Comparison of ENCODE assay signal across 19 cellular contexts in the genomic region with DNA sequence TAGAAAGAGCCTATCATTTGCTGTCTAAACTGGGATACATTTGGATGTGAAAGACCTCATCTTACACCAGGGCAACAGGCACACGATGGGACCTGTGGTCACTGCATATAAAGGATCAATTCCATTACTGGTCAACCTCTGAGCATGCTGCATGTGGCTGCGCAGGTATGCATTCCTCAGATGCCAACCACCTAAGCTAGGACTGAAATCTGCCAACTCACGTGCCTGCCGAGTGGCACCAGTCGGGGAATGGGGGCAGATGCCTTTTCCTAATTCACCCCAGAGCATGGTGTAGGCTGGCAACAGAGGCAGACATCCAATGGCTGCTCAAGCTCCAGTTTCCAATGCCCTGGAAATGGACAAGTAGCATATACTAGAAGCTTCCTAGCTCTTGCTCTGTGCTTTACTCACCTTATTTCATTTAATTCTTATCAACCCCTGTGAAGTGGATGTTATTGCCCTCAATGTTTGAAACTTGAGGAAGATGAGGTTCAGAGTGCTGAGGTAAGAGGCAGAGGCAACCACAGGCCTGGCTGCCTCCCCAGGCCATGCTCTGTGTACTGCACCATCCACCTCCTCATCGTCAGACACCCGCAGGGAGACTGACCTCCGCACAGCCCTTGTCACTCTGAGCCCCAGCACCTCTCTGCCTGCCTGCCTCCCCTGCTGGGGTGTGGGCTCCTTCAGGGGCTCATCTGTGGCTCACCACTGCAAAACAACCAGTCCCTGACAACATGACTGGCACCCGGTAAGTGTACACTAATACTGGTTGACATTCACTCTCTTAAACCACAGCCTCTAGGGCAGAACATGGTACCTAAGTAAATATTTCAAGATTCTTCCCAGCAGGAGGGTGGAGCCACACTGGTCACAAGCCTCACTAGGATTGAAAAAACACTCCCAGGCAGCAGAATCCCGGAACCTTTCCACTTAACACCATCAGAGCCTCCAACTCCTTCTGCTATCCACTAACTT.
DNase-seq lines count a peak whose midpoint lies in the region; TF ChIP-seq lines count a peak whose summit lies in the region.
"Had no signal": no experiment of that assay in that cellular context is flagged by ENCODE, and none has a peak within 500 bp of the region (broad histone marks: within the 10 kb centered on the region; RNA-seq: fewer than 3 reads in every experiment).

No MANE protein-coding gene starts in this region.

- H3K36me3 Mint-ChIP-seq in progenitor cell of endocrine pancreas (ENCODE audit: insufficient read depth): peaks cover 15% of the 10 kb centered on the region

- no peaks in the 10 kb centered on the region for H3K27me3 Mint-ChIP-seq in progenitor cell of endocrine pancreas
- H3K27me3 Mint-ChIP-seq: activated B cell treated with CpG ODN at 0.5 μM for 24 hours; activated naive CD8-positive, alpha-beta T cell treated with anti-CD3 and anti-CD28 coated beads for 36 hours; stimulated activated naive CD8-positive, alpha-beta T cell treated with anti-CD3 and anti-CD28 coated beads, Interleukin-15, amount 100 ng/mL, for 72 hours had no signal

- DNase-seq in DMS153 (lab: John Stamatoyannopoulos, UW) (peak; percentile 60), DMS153 treated with DMSO at 0.1 percent for 48 hours (lab: John Stamatoyannopoulos, UW; ENCODE audit: unreplicated experiment) (no peak), NCI-H187 treated with DMSO at 0.1 percent for 48 hours (lab: John Stamatoyannopoulos, UW) (peak; percentile 41), epithelial cell of esophagus (ENCODE audit: low read depth) (peak; percentile 4), progenitor cell of endocrine pancreas (ENCODE audit: low spot score, unreplicated experiment) (no peak), HT-29 (ENCODE audit: low spot score) (no peak), DMS 273 treated with DMSO at 0.1 percent for 48 hours (lab: John Stamatoyannopoulos, UW) (no peak), activated gamma-delta T cell treated with Interleukin-2 at 50 U/mL for 16 hours (no peak)
- DNase-seq: activated B cell treated with CpG ODN at 0.5 μM for 24 hours; activated naive CD8-positive, alpha-beta T cell treated with anti-CD3 and anti-CD28 coated beads for 36 hours; AML-193; NCI-H1105 treated with DMSO at 0.1 percent for 48 hours; NCI-H226; spleen; stimulated activated CD4-positive, alpha-beta T cell treated with anti-CD3 and anti-CD28 coated beads, Interleukin-4, amount 100 ng/mL, for 4 hours; stimulated activated naive CD8-positive, alpha-beta T cell treated with anti-CD3 and anti-CD28 coated beads, Interleukin-15, amount 100 ng/mL, for 72 hours; trophoblast cell had no signal

- no peaks in the 10 kb centered on the region for H3K4me1 Mint-ChIP-seq in progenitor cell of endocrine pancreas (ENCODE audit: low read depth)
- H3K4me1 Mint-ChIP-seq: activated B cell treated with CpG ODN at 0.5 μM for 24 hours; activated naive CD8-positive, alpha-beta T cell treated with anti-CD3 and anti-CD28 coated beads for 36 hours; stimulated activated naive CD8-positive, alpha-beta T cell treated with anti-CD3 and anti-CD28 coated beads, Interleukin-15, amount 100 ng/mL, for 72 hours had no signal

- H3K27ac Mint-ChIP-seq in progenitor cell of endocrine pancreas: peak overlapping the region; percentile 22
- H3K27ac Mint-ChIP-seq: activated B cell treated with CpG ODN at 0.5 μM for 24 hours; activated naive CD8-positive, alpha-beta T cell treated with anti-CD3 and anti-CD28 coated beads for 36 hours had no signal

- H3K4me3 Mint-ChIP-seq in progenitor cell of endocrine pancreas (ENCODE audit: low read depth): no peak overlapping the region
- H3K4me3 Mint-ChIP-seq: activated B cell treated with CpG ODN at 0.5 μM for 24 hours; activated naive CD8-positive, alpha-beta T cell treated with anti-CD3 and anti-CD28 coated beads for 36 hours; neural crest cell; stimulated activated naive CD8-positive, alpha-beta T cell treated with anti-CD3 and anti-CD28 coated beads, Interleukin-15, amount 100 ng/mL, for 72 hours had no signal

- peaks cover 18% of the 10 kb centered on the region for H3K9me3 Mint-ChIP-seq in progenitor cell of endocrine pancreas (ENCODE audit: low read depth)

- no peak for TF ChIP-seq CTCF in epithelial cell of esophagus (IDR thresholded peaks at IDR 0.05; ENCODE audit: insufficient read depth, low read depth, low read length, missing control alignments)
- no peak for TF ChIP-seq CTCF in progenitor cell of endocrine pancreas (IDR thresholded peaks at IDR 0.05; ENCODE audit: unreplicated experiment)

- H3K4me3 ChIP-seq in epithelial cell of esophagus (ENCODE audit: low read length): no peak overlapping the region
- H3K4me3 ChIP-seq: SK-N-MC, spleen had no signal

Comparison
In these comparisons a context has a peak if more than half of its experiments do, and no peak if none do; other contexts are left out.
1. DNase-seq: peak in DMS153 (single experiment), NCI-H187 treated with DMSO at 0.1 percent for 48 hours (single experiment) and epithelial cell of esophagus (single experiment); none in DMS153 treated with DMSO at 0.1 percent for 48 hours (single experiment), progenitor cell of endocrine pancreas (single experiment), HT-29 (single experiment), DMS 273 treated with DMSO at 0.1 percent for 48 hours (single experiment) and activated gamma-delta T cell treated with Interleukin-2 at 50 U/mL for 16 hours (single experiment).